In the genomic region with DNA sequence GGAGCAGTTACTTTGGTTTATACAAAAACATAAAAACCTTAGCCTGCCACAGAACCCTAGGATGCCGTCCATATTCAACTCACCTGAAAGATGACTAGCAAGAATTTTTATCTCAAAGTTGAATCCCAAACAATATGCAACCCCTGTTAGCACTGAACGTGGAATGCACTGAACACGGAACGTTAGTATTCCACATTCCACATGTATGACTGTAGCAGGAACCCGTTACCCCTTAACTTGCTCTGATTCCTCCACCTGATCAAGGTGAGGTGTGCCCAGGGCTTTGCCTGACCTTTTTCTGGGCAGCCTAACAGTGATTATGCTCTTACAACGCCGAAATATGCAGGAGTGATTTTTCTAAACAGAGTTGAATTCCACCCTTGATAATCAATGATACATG, we compare ENCODE assay signal across 27 cellular contexts. TPM values are rescaled to one million over a fixed set of nuclear protein-coding genes. Genes with fewer than 3 reads are reported as not detected.
"Had no signal": no experiment of that assay in that cellular context is flagged by ENCODE, and none has a peak within 500 bp of the region (broad histone marks: within the 10 kb centered on the region; RNA-seq: fewer than 3 reads in every experiment).

No MANE protein-coding gene starts in this region.

- H3K4me3 ChIP-seq: esophagus muscularis mucosa, left lung, ovary, psoas muscle, skin epidermis, spleen, testis, tibial artery had no signal

- H3K4me1 ChIP-seq: esophagus muscularis mucosa, left lung, psoas muscle, spleen, testis, tibial artery had no signal

- H3K4me3 Mint-ChIP-seq: naive thymus-derived CD4-positive, alpha-beta T cell; nephron; stimulated activated memory B cell treated with anti-CD40 and anti-IgM and Interleukin-4, amounts not matched to agents 10 μg/mL and 1 μg/mL and 100 μg/mL, for 72 hours; type B pancreatic cell had no signal

- H3K9me3 ChIP-seq: esophagus muscularis mucosa, left lung, ovary, psoas muscle, spleen, testis, tibial artery had no signal

- H3K4me1 Mint-ChIP-seq: naive thymus-derived CD4-positive, alpha-beta T cell; stimulated activated memory B cell treated with anti-CD40 and anti-IgM and Interleukin-4, amounts not matched to agents 10 μg/mL and 1 μg/mL and 100 μg/mL, for 72 hours had no signal

- ATAC-seq: left cardiac atrium; left lung; naive thymus-derived CD4-positive, alpha-beta T cell; psoas muscle; right cardiac atrium; stimulated activated memory B cell treated with anti-CD40 and anti-IgM and Interleukin-4, amounts not matched to agents 10 μg/mL and 1 μg/mL and 100 μg/mL, for 72 hours; stimulated activated naive CD8-positive, alpha-beta T cell treated with anti-CD3 and anti-CD28 coated beads, Interleukin-15, Interleukin-2, amounts not matched to agents 100 U/mL and 50 U/mL, for 24 hours had no signal

- DNase-seq: dorsolateral prefrontal cortex; effector CD4-positive, alpha-beta T cell; foreskin melanocyte; hypothalamus; kidney; left cardiac atrium; left lung; mesenchymal stem cell; midbrain; naive thymus-derived CD4-positive, alpha-beta T cell; occipital lobe; psoas muscle; right cardiac atrium; spleen; stimulated activated CD4-positive, alpha-beta T cell treated with anti-CD3 and anti-CD28 coated beads, Interleukin-4, amount 100 ng/mL, for 4 hours; stimulated activated naive CD8-positive, alpha-beta T cell treated with anti-CD3 and anti-CD28 coated beads, Interleukin-15, Interleukin-2, amounts not matched to agents 100 U/mL and 50 U/mL, for 24 hours; substantia nigra had no signal

- H3K27ac ChIP-seq: esophagus muscularis mucosa, left lung, ovary, psoas muscle, skin epidermis, spleen, testis, tibial artery had no signal

- H3K9me3 Mint-ChIP-seq: naive thymus-derived CD4-positive, alpha-beta T cell; stimulated activated memory B cell treated with anti-CD40 and anti-IgM and Interleukin-4, amounts not matched to agents 10 μg/mL and 1 μg/mL and 100 μg/mL, for 72 hours; type B pancreatic cell had no signal

- H3K36me3 Mint-ChIP-seq: naive thymus-derived CD4-positive, alpha-beta T cell; stimulated activated memory B cell treated with anti-CD40 and anti-IgM and Interleukin-4, amounts not matched to agents 10 μg/mL and 1 μg/mL and 100 μg/mL, for 72 hours; type B pancreatic cell had no signal

- H3K27me3 ChIP-seq: dorsolateral prefrontal cortex, left lung, ovary, spleen, testis had no signal

- FAIRE-seq: colon, endothelial cell of umbilical vein, kidney had no signal

- H3K36me3 ChIP-seq: esophagus muscularis mucosa, left lung, ovary, spleen, tibial artery had no signal

- H3K27me3 Mint-ChIP-seq: stimulated activated memory B cell treated with anti-CD40 and anti-IgM and Interleukin-4, amounts not matched to agents 10 μg/mL and 1 μg/mL and 100 μg/mL, for 72 hours had no signal

- H3K27ac Mint-ChIP-seq: naive thymus-derived CD4-positive, alpha-beta T cell; nephron; stimulated activated memory B cell treated with anti-CD40 and anti-IgM and Interleukin-4, amounts not matched to agents 10 μg/mL and 1 μg/mL and 100 μg/mL, for 72 hours; type B pancreatic cell had no signal

RNA-seq across cellular contexts. Expression of a gene that starts 43.7 kb away (rescaled TPM):
- total RNA-seq: endothelial cell of umbilical vein, psoas muscle had no signal
